In the genomic region with DNA sequence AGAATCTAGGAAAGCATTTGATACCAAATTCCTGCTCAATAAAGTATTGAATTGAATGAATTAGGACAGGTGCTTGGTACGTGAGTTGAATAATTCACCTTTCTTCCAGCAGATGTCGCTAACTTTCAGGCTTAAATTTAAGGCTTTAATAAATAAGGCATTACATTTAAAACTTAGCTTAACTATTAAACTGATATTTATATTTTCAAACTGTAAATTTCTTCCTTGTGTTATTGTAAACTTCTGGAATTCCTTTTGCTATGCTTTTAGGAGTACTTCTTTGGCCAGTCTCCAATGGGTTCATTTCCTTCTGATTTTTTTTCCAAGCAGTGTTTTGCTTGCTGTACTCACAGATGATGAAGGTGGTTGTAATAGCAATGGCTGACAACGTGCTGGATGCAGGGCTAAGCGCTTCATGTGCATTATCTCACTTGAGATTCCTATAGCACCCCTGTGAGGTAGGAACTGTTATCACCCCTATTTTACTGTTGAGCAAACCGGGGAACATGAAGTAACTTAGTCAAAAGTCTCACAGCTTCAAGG, we compare ENCODE assay signal across 8 cellular contexts.
DNase-seq lines count a peak whose midpoint lies in the region; ATAC-seq and TF ChIP-seq lines count a peak whose summit lies in the region.

No MANE protein-coding gene starts in this region.

- DNase-seq in heart left ventricle = no peak
- DNase-seq in left ventricle myocardium superior = no peak
- DNase-seq in HuH-7.5 (ENCODE audit: low spot score) = peak; percentile 23
- DNase-seq in OCI-LY7 (ENCODE audit: low spot score) = peak; percentile 57
- DNase-seq in cerebellar cortex (ENCODE audit: low spot score) = peak; percentile 49
- no peak for DNase-seq in right lobe of liver
- DNase-seq in cortex of kidney (lab: John Stamatoyannopoulos, UW) = no peak
- no peak for DNase-seq in C1 segment of cervical spinal cord (lab: John Stamatoyannopoulos, UW)

- H3K36me3 ChIP-seq in heart left ventricle (no peaks in the 10 kb centered on the region), OCI-LY7 (ENCODE audit: insufficient read depth, low read length) (no peaks in the 10 kb centered on the region), right lobe of liver (no peaks in the 10 kb centered on the region)

- no peaks in the 10 kb centered on the region for H3K79me2 ChIP-seq in OCI-LY7 (ENCODE audit: insufficient read depth, low read depth, low read length)

- H3K4me2 ChIP-seq in OCI-LY7 (ENCODE audit: low read length) = no peak overlapping the region

- CTCF ChIA-PET in OCI-LY7 (lab: Charles Lee; ENCODE audit: unreplicated experiment) = interaction anchor here (0.6 to 0.9 kb wide), 2 partner anchors 14 to 133 kb away, joined by 3 read pairs; no protein-coding TSS in a partner anchor

- BruUV-seq in OCI-LY7 (replicated peaks; lab: Mats Ljungman, UMichigan) = no TSS peak

- intact Hi-C loops in heart left ventricle (cut with DNase I) (loop anchor here in 5 of 10 donors (2.0 to 5.0 kb wide), 4 partner anchors 759 to 819 kb away; no protein-coding TSS in a partner anchor), left ventricle myocardium superior (cut with micrococcal nuclease) (no loop called here), OCI-LY7 (cut with micrococcal nuclease; ENCODE audit: unreplicated experiment) (no loop called here), right lobe of liver (cut with DNase I) (no loop called here)

- H3K9me3 ChIP-seq in heart left ventricle (peaks cover 0 to 4% (median 0%) of the 10 kb centered on the region in 12 donors), OCI-LY7 (ENCODE audit: low read length) (no peaks in the 10 kb centered on the region), right lobe of liver (no peaks in the 10 kb centered on the region)

- H4K20me1 ChIP-seq in OCI-LY7 (ENCODE audit: insufficient read depth, low read length) = no peaks in the 10 kb centered on the region

- peaks cover 0 to 4% (median 0%) of the 10 kb centered on the region in 12 donors for H3K4me1 ChIP-seq in heart left ventricle
- H3K4me1 ChIP-seq in OCI-LY7 (ENCODE audit: insufficient read depth, low read length, poor library complexity, severe bottlenecking) = no peaks in the 10 kb centered on the region
- H3K4me1 ChIP-seq in right lobe of liver = no peaks in the 10 kb centered on the region

- TF ChIP-seq CTCF in heart left ventricle (IDR thresholded peaks at IDR 0.05) = peak; percentile 62 to 82 (median 74)
- TF ChIP-seq CTCF in OCI-LY7 (conservative IDR thresholded peaks at IDR 0.05; ENCODE audit: low read length) = peak; percentile 92
- TF ChIP-seq CTCF in right lobe of liver (IDR thresholded peaks at IDR 0.05) = peak; percentile 62 to 82 (median 80)

- TF ChIP-seq POLR2A in heart left ventricle (IDR thresholded peaks at IDR 0.05) (peak in 1 of 2 donors; percentile 5), right lobe of liver (IDR thresholded peaks at IDR 0.05) (no peak)

- ATAC-seq in heart left ventricle (no peak), left ventricle myocardium superior (no peak), right lobe of liver (peak; percentile 64 to 80 (median 77))

- no peak overlapping the region for H3K27ac ChIP-seq in heart left ventricle
- no peak overlapping the region for H3K27ac ChIP-seq in OCI-LY7 (ENCODE audit: low read depth, low read length, poor library complexity, severe bottlenecking)
- H3K27ac ChIP-seq in right lobe of liver = no peak overlapping the region

- no peaks in the 10 kb centered on the region for H3K27me3 ChIP-seq in heart left ventricle
- no peaks in the 10 kb centered on the region for H3K27me3 ChIP-seq in right lobe of liver

- POLR2A ChIA-PET in OCI-LY7 (lab: Charles Lee) = interaction anchor here (0.7 to 1.3 kb wide), 4 partner anchors 11 to 467 kb away, joined by 3 read pairs; no protein-coding TSS in a partner anchor

- H2AFZ ChIP-seq in OCI-LY7 (ENCODE audit: low read length) = peak overlapping the region; percentile 22; the same call in 1 of the 2 replicates

- 6 to 13% (median 12%) methylated on average over 5 of the region's 5 CpGs for WGBS in heart left ventricle, 4 donors
- 8% methylated on average over 5 of the region's 5 CpGs for WGBS in right lobe of liver (ENCODE audit: insufficient coverage, low coverage, low lambda C conversion rate, missing lambda C conversion rate)

- no peaks in the 10 kb centered on the region for H3K9me2 ChIP-seq in OCI-LY7 (ENCODE audit: insufficient read depth, low read length)

- no peak overlapping the region for H3K4me3 ChIP-seq in heart left ventricle
- no peak overlapping the region for H3K4me3 ChIP-seq in OCI-LY7 (ENCODE audit: low read depth, low read length, poor library complexity, severe bottlenecking)
- H3K4me3 ChIP-seq in right lobe of liver = no peak overlapping the region

Comparison
In these comparisons a context has a peak if more than half of its experiments do, and no peak if none do; other contexts are left out.
1. ATAC-seq: peak in right lobe of liver (4 of 4); none in heart left ventricle (0 of 4) and left ventricle myocardium superior (single experiment).
2. DNase-seq: peak in HuH-7.5 (single experiment), OCI-LY7 (single experiment) and cerebellar cortex (single experiment); none in heart left ventricle (0 of 5), left ventricle myocardium superior (single experiment), right lobe of liver (0 of 3), cortex of kidney (single experiment) and C1 segment of cervical spinal cord (0 of 14).
3. Peak in every context shown above with its lines, with median percentiles within 50 percentile points of each other: CTCF ChIP-seq.